ENCODE assay signal across 7 cellular contexts in the genomic region with DNA sequence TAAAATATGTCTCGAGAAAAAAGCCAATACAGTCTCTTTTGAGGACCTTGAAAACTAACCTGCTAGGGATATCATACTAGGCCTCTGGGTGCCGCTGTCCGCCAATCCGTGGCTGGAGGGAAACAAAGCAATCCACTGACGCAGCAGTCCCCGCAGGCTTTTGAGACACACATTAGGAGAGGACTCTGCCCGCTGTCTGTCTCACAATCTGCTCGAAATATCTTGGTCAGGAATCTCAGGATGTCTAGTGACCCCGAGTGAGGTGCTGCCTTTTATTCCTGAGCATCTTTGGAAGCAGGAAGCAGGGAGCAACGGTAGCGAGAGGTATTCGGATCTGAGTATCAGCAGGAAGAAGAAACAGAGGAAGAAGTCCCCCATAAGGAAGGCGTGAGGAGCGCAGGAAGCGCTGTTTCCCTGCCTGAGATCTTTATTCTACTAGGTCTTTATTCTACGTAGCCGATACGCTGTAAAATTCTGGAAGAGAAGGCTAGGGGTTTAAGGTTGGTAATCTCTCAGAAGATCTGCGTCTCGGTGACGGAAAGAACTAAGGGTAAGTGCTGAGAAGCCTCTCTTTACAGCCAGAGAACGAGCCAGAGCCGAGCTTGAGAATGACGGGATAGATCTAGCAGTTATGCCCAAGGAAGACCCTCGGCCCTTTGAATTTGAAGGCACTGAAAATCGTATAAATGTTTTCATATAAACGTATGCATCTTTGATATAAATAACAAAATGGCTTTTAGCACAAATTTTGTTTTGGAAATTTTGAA. TPM values are rescaled to one million over a fixed set of nuclear protein-coding genes. Genes with fewer than 3 reads are reported as not detected.
DNase-seq lines count a peak whose midpoint lies in the region; ATAC-seq and TF ChIP-seq lines count a peak whose summit lies in the region.

No MANE protein-coding gene starts in this region.

- H3K27ac ChIP-seq in heart left ventricle (peak overlapping the region; percentile 36 to 84 (median 76)), rectal smooth muscle tissue (ENCODE audit: low read depth, low read length) (peak overlapping the region; percentile 59), uterus (peak overlapping the region; percentile 65 to 69)

- peak; percentile 82 for ATAC-seq in GM18907 (IDR thresholded peaks at IDR 0.05; ENCODE audit: unreplicated experiment)
- peak; percentile 80 for ATAC-seq in HG03175 (IDR thresholded peaks at IDR 0.05; ENCODE audit: unreplicated experiment)
- peak; percentile 91 to 96 for ATAC-seq in activated naive CD4-positive, alpha-beta T cell treated with anti-CD3 and anti-CD28 coated beads, Interleukin-2, amount 50 U/mL, for 72 hours
- ATAC-seq in heart left ventricle, result peak; percentile 77 to 94 (median 92)

- peaks cover 11 to 22% of the 10 kb centered on the region in 2 donors for H3K9me3 Mint-ChIP-seq in activated naive CD4-positive, alpha-beta T cell treated with anti-CD3 and anti-CD28 coated beads, Interleukin-2, amount 50 U/mL, for 72 hours

- TF ChIP-seq CTCF in heart left ventricle (IDR thresholded peaks at IDR 0.05), result peak; percentile 37 to 71 (median 56)
- TF ChIP-seq CTCF in uterus (IDR thresholded peaks at IDR 0.05), result peak; percentile 34 to 44 (median 40)

- H3K4me1 ChIP-seq in heart left ventricle, result peaks cover 0 to 9% (median 1%) of the 10 kb centered on the region in 12 donors
- H3K4me1 ChIP-seq in rectal smooth muscle tissue (ENCODE audit: control insufficient read depth, insufficient read depth, low read length), result no peaks in the 10 kb centered on the region
- no peaks in the 10 kb centered on the region for H3K4me1 ChIP-seq in uterus

- H3K27ac Mint-ChIP-seq in activated naive CD4-positive, alpha-beta T cell treated with anti-CD3 and anti-CD28 coated beads, Interleukin-2, amount 50 U/mL, for 72 hours, result peak overlapping the region; percentile 58 to 81

- H3K27me3 ChIP-seq in heart left ventricle, result peaks cover 0 to 10% (median 0%) of the 10 kb centered on the region in 9 donors
- no peaks in the 10 kb centered on the region for H3K27me3 ChIP-seq in rectal smooth muscle tissue (ENCODE audit: control insufficient read depth, insufficient read depth, low read length)
- no peaks in the 10 kb centered on the region for H3K27me3 ChIP-seq in uterus

- H3K4me3 ChIP-seq in heart left ventricle (peak overlapping the region; percentile 14 to 63 (median 52)), rectal smooth muscle tissue (ENCODE audit: low read length) (peak overlapping the region; percentile 73), uterus (peak overlapping the region; percentile 26 to 29)

- peaks cover 0 to 6% (median 0%) of the 10 kb centered on the region in 9 donors for H3K36me3 ChIP-seq in heart left ventricle
- no peaks in the 10 kb centered on the region for H3K36me3 ChIP-seq in rectal smooth muscle tissue (ENCODE audit: control insufficient read depth, insufficient read depth, low read length)
- no peaks in the 10 kb centered on the region for H3K36me3 ChIP-seq in uterus

- DNase-seq in SHP77 (lab: John Stamatoyannopoulos, UW) (peak; percentile 52 to 59), heart left ventricle (peak; percentile 63 to 82 (median 74)), uterus (peak; percentile 58 to 64)
- DNase-seq in activated naive CD4-positive, alpha-beta T cell treated with anti-CD3 and anti-CD28 coated beads, Interleukin-2, amount 50 U/mL, for 72 hours (ENCODE audit: low spot score in 2 of 2), result peak in 1 of 2 donors; percentile 39

- intact Hi-C loops in heart left ventricle (cut with DNase I), result loop anchor here in 4 of 10 donors (5.0 to 10.0 kb wide), 3 partner anchors 199 to 239 kb away; no protein-coding TSS in a partner anchor
- intact Hi-C loops in uterus (cut with DNase I; ENCODE audit: low total_unique reads), result no loop called here

- peaks cover 28 to 34% of the 10 kb centered on the region in 2 donors for H3K36me3 Mint-ChIP-seq in activated naive CD4-positive, alpha-beta T cell treated with anti-CD3 and anti-CD28 coated beads, Interleukin-2, amount 50 U/mL, for 72 hours

- 6 to 12% (median 8%) methylated on average over 27 of the region's 27 CpGs for WGBS in heart left ventricle, 4 donors

- H3K9me3 ChIP-seq in heart left ventricle (peaks cover 0 to 59% (median 17%) of the 10 kb centered on the region in 12 donors), uterus (peaks cover 0 to 18% of the 10 kb centered on the region in 2 donors)

- H3K9ac ChIP-seq in rectal smooth muscle tissue (ENCODE audit: low read length), result peak overlapping the region; percentile 53

- peak in 1 of 2 donors; percentile 50 for TF ChIP-seq POLR2A in heart left ventricle (IDR thresholded peaks at IDR 0.05)
- TF ChIP-seq POLR2A in uterus (IDR thresholded peaks at IDR 0.05), result no peak

RNA-seq across cellular contexts. Expression of a gene that starts 4.0 kb away (rescaled TPM):
- under 1 TPM in 1 of 2 donors, not detected in 1; 0.11 TPM for total RNA-seq in activated naive CD4-positive, alpha-beta T cell treated with anti-CD3 and anti-CD28 coated beads, Interleukin-2, amount 50 U/mL, for 72 hours
- total RNA-seq in heart left ventricle, result 1 to 10 TPM; 2.1 to 4.9 (median 3.5) TPM
- 1 to 10 TPM; 1.3 to 1.4 TPM for polyA plus RNA-seq in heart left ventricle
- total RNA-seq in uterus, result 1 to 10 TPM in 2 of 4 donors, under 1 TPM in 2; under 0.01 to 3.3 (median 1.5) TPM

RNA-seq across cellular contexts. Expression of a gene that starts 5.7 kb away (rescaled TPM):
- 10 to 100 TPM; 44.7 to 46.7 TPM for total RNA-seq in activated naive CD4-positive, alpha-beta T cell treated with anti-CD3 and anti-CD28 coated beads, Interleukin-2, amount 50 U/mL, for 72 hours
- 100 to 1,000 TPM in 4 of 9 donors, 10 to 100 TPM in 5; 73.9 to 107 (median 99.9) TPM for total RNA-seq in heart left ventricle
- polyA plus RNA-seq in heart left ventricle, result 100 to 1,000 TPM in 1 of 2 donors, 10 to 100 TPM in 1; 47.2 to 159 TPM
- total RNA-seq in uterus, result 100 to 1,000 TPM in 2 of 4 donors, 10 to 100 TPM in 2; 76.1 to 121 (median 98.0) TPM

RNA-seq across cellular contexts. Expression of a gene that starts 12.3 kb away (rescaled TPM):
- total RNA-seq in activated naive CD4-positive, alpha-beta T cell treated with anti-CD3 and anti-CD28 coated beads, Interleukin-2, amount 50 U/mL, for 72 hours, result not detected
- total RNA-seq in heart left ventricle (10 to 100 TPM in 6 of 9 donors, 1 to 10 TPM in 3; 5.8 to 15.1 (median 10.7) TPM), uterus (10 to 100 TPM in 2 of 4 donors, 1 to 10 TPM in 2; 3.2 to 11.6 (median 9.3) TPM)
- polyA plus RNA-seq in heart left ventricle, result 1 to 10 TPM; 2.7 to 3.6 TPM

RNA-seq across cellular contexts. Expression of a gene that starts 17.4 kb away (rescaled TPM):
- total RNA-seq in activated naive CD4-positive, alpha-beta T cell treated with anti-CD3 and anti-CD28 coated beads, Interleukin-2, amount 50 U/mL, for 72 hours, result not detected
- total RNA-seq in heart left ventricle (10 to 100 TPM in 8 of 9 donors, 1 to 10 TPM in 1; 7.6 to 27.2 (median 14.7) TPM), uterus (1 to 10 TPM in 3 of 4 donors, under 1 TPM in 1; 0.51 to 8.2 (median 5.6) TPM)
- 1 to 10 TPM; 3.5 to 5.9 TPM for polyA plus RNA-seq in heart left ventricle

RNA-seq across cellular contexts. Expression of a gene that starts 22.4 kb away (rescaled TPM):
- total RNA-seq in activated naive CD4-positive, alpha-beta T cell treated with anti-CD3 and anti-CD28 coated beads, Interleukin-2, amount 50 U/mL, for 72 hours, result under 1 TPM in 1 of 2 donors, not detected in 1; 0.23 TPM
- not detected for total RNA-seq in heart left ventricle
- not detected for polyA plus RNA-seq in heart left ventricle
- 1 to 10 TPM in 2 of 4 donors, under 1 TPM in 1, not detected in 1; 0.28 to 2.4 (median 2.3) TPM for total RNA-seq in uterus

Comparison
In these comparisons a context has a peak if more than half of its experiments do, and no peak if none do; other contexts are left out.
1. RNA of a gene that starts 12.3 kb away (total RNA-seq): 5.8 to 15.1 TPM in heart left ventricle and 3.2 to 11.6 TPM in uterus; not detected in activated naive CD4-positive, alpha-beta T cell treated with anti-CD3 and anti-CD28 coated beads, Interleukin-2, amount 50 U/mL, for 72 hours; every median in the first group is over 4 times any median in the second.
2. Peak in every context shown above with its lines, with median percentiles within 50 percentile points of each other: ATAC-seq, H3K27ac ChIP-seq and H3K4me3 ChIP-seq.